Comparison of ENCODE assay signal across 8 cellular contexts in genomic region chr7:134458806-134459698, GRCh38. TPM values are rescaled to one million over a fixed set of nuclear protein-coding genes. Genes with fewer than 3 reads are reported as not detected.
DNase-seq lines count a peak whose midpoint lies in the region; ATAC-seq and TF ChIP-seq lines count a peak whose summit lies in the region.

Gene AKR1B1 (minus strand): TSS chr7:134459100. CDS start chr7:134459062, 38 bp downstream.

- peaks cover 2% of the 10 kb centered on the region for H3K9me3 Mint-ChIP-seq in HFFc6

- peak within 1 kb of the TSS; percentile 94 for H3K4me3 Mint-ChIP-seq in HFFc6

- peak; percentile 98 to 99 (median 99) for ATAC-seq in psoas muscle

- H3K27me3 Mint-ChIP-seq in HFFc6 (ENCODE audit: insufficient read depth) = peaks cover 2% of the 10 kb centered on the region; the same call in 1 of the 2 replicates

- peaks cover 19% of the 10 kb centered on the region for H3K36me3 Mint-ChIP-seq in HFFc6 (ENCODE audit: low read depth)

- POLR2A ChIA-PET in GM10248 (lab: Yijun Ruan, JAX) = no interaction called here

- peak within 1 kb of the TSS; percentile 82 for H3K27ac Mint-ChIP-seq in HFFc6

- intact Hi-C loops in left ventricle myocardium inferior (cut with micrococcal nuclease) (no loop called here), psoas muscle (cut with DNase I) (no loop called here)

- 1 to 2% (median 2%) methylated on average over 47 to 61 of the region's 61 CpGs for WGBS in psoas muscle, 3 donors
- 1% methylated on average over 61 of the region's 61 CpGs for WGBS in urinary bladder

- CTCF ChIA-PET in GM10248 (lab: Yijun Ruan, JAX) = interaction anchor here (0.6 to 3.7 kb wide), 11 partner anchors 11 to 186 kb away, joined by 3 to 26 read pairs (median 5); no protein-coding TSS in a partner anchor

- peak within 1 kb of the TSS; percentile 94 for H3K27ac ChIP-seq in left ventricle myocardium inferior (replicated peaks)
- peak within 1 kb of the TSS; percentile 96 for H3K27ac ChIP-seq in psoas muscle
- peak within 1 kb of the TSS; percentile 77 for H3K27ac ChIP-seq in urinary bladder (ENCODE audit: low read depth)

- H3K9me3 ChIP-seq in left ventricle myocardium inferior (replicated peaks) (peaks cover 2% of the 10 kb centered on the region), psoas muscle (no peaks in the 10 kb centered on the region)

- H3K27me3 ChIP-seq in left ventricle myocardium inferior (ENCODE audit: low read depth) (no peaks in the 10 kb centered on the region), psoas muscle (ENCODE audit: insufficient read depth in 3 of 3, low read length in 2 of 3) (no peaks in the 10 kb centered on the region)

- H3K36me3 ChIP-seq in left ventricle myocardium inferior = peaks cover 12% of the 10 kb centered on the region
- H3K36me3 ChIP-seq in psoas muscle (ENCODE audit: insufficient read depth in 1 of 2, low read depth in 1 of 2) = peaks cover 0 to 19% of the 10 kb centered on the region in 2 donors
- no peaks in the 10 kb centered on the region for H3K36me3 ChIP-seq in urinary bladder (ENCODE audit: insufficient read depth)

- peaks cover 64% of the 10 kb centered on the region for H3K4me1 Mint-ChIP-seq in HFFc6 (ENCODE audit: low read depth)

- TF ChIP-seq CTCF in GM10248 (IDR thresholded peaks at IDR 0.05; ENCODE audit: control extremely low read depth, extremely low read depth, low read depth, missing control alignments) = peak; percentile 73
- TF ChIP-seq CTCF in HFFc6 (IDR thresholded peaks at IDR 0.05) = peak; percentile 63
- peak; percentile 74 for TF ChIP-seq CTCF in left ventricle myocardium inferior (IDR thresholded peaks at IDR 0.05; ENCODE audit: borderline replicate concordance)
- peak; percentile 52 for TF ChIP-seq CTCF in psoas muscle (IDR thresholded peaks at IDR 0.05)

- H3K4me1 ChIP-seq in left ventricle myocardium inferior = peaks cover 41% of the 10 kb centered on the region
- H3K4me1 ChIP-seq in psoas muscle = peaks cover 29% of the 10 kb centered on the region
- H3K4me1 ChIP-seq in urinary bladder (ENCODE audit: insufficient read depth) = no peaks in the 10 kb centered on the region

- DNase-seq in GM10248 (ENCODE audit: extremely low spot score) (peak; percentile 96), HFFc6 (peak; percentile 88), NCI-H1105 treated with DMSO at 0.1 percent for 48 hours (lab: John Stamatoyannopoulos, UW) (peak; percentile 93), SW 1271 (lab: John Stamatoyannopoulos, UW) (peak; percentile 70 to 88), amniotic stem cell (lab: John Stamatoyannopoulos, UW) (peak; percentile 68), left ventricle myocardium inferior (peak; percentile 93), psoas muscle (peak; percentile 94 to 96)

- H3K4me3 ChIP-seq in left ventricle myocardium inferior (peak within 1 kb of the TSS; percentile 99), psoas muscle (peak within 1 kb of the TSS; percentile 90), urinary bladder (ENCODE audit: low read depth, low read length) (peak within 1 kb of the TSS; percentile 86)

RNA-seq across cellular contexts. Expression of gene AKR1B1, which starts in this region (rescaled TPM):
- total RNA-seq in HFFc6 (2021; fragmentation: NEBNext Ultra II Directional; extraction: Animal tissue kit (Norgen Biotek cat#: 25700)) = 100 to 1,000 TPM; 208 to 232 (median 223) TPM
- total RNA-seq in left ventricle myocardium inferior (280 TPM), psoas muscle (100 to 1,000 TPM; 188 to 266 (median 197) TPM), urinary bladder (41.7 TPM)
- polyA plus RNA-seq in psoas muscle (100 to 1,000 TPM; 147 to 274 (median 216) TPM), urinary bladder (109 TPM)

Comparison
In these comparisons a context has a peak if more than half of its experiments do, and no peak if none do; other contexts are left out.
1. Peak in every context shown above with its lines: DNase-seq, ATAC-seq, H3K4me3 ChIP-seq and H3K27ac ChIP-seq.